Comparison of ENCODE assay signal across 18 cellular contexts in genomic region chr6:7604506-7604905, GRCh38. TPM values are rescaled to one million over a fixed set of nuclear protein-coding genes. Genes with fewer than 3 reads are reported as not detected.
DNase-seq lines count a peak whose midpoint lies in the region; ATAC-seq and TF ChIP-seq lines count a peak whose summit lies in the region.
"Had no signal": no experiment of that assay in that cellular context is flagged by ENCODE, and none has a peak within 500 bp of the region (broad histone marks: within the 10 kb centered on the region; RNA-seq: fewer than 3 reads in every experiment).

No MANE protein-coding gene starts in this region.

- H3K36me3 ChIP-seq in CD8-positive, alpha-beta T cell (ENCODE audit: insufficient read depth, low read length): peaks cover 61% of the 10 kb centered on the region

- H3K27me3 Mint-ChIP-seq in CD8-positive, alpha-beta T cell (ENCODE audit: low read depth): no peaks in the 10 kb centered on the region
- no peaks in the 10 kb centered on the region for H3K27me3 Mint-ChIP-seq in activated T-helper 17 cell treated with anti-CD3 and anti-CD28 coated beads, Interleukin-2, amount 50 U/mL, for 72 hours
- H3K27me3 Mint-ChIP-seq: activated naive CD8-positive, alpha-beta T cell treated with anti-CD3 and anti-CD28 coated beads, Interleukin-2, amount 10 ng/mL, durations not matched to agents 7 days and 5 days; effector memory CD8-positive, alpha-beta T cell; memory B cell had no signal

- CTCF ChIA-PET in CD8-positive, alpha-beta T cell (lab: Charles Lee): interaction anchor here (1.5 kb wide), 1 partner anchor 10 kb away, joined by 4 read pairs; no protein-coding TSS in a partner anchor

- H3K9me3 Mint-ChIP-seq in CD8-positive, alpha-beta T cell: no peaks in the 10 kb centered on the region
- no peaks in the 10 kb centered on the region for H3K9me3 Mint-ChIP-seq in activated T-helper 17 cell treated with anti-CD3 and anti-CD28 coated beads, Interleukin-2, amount 50 U/mL, for 72 hours
- H3K9me3 Mint-ChIP-seq: activated naive CD8-positive, alpha-beta T cell treated with anti-CD3 and anti-CD28 coated beads, Interleukin-2, amount 10 ng/mL, durations not matched to agents 7 days and 5 days; effector memory CD8-positive, alpha-beta T cell; memory B cell had no signal

- H3K36me3 Mint-ChIP-seq in CD8-positive, alpha-beta T cell: peaks cover 77% of the 10 kb centered on the region
- H3K36me3 Mint-ChIP-seq in activated T-helper 17 cell treated with anti-CD3 and anti-CD28 coated beads, Interleukin-2, amount 50 U/mL, for 72 hours (ENCODE audit: low read depth): peaks cover 92% of the 10 kb centered on the region

- H3K4me1 Mint-ChIP-seq in CD8-positive, alpha-beta T cell (ENCODE audit: low read depth): peaks cover under 1% of the 10 kb centered on the region
- H3K4me1 Mint-ChIP-seq in activated T-helper 17 cell treated with anti-CD3 and anti-CD28 coated beads, Interleukin-2, amount 50 U/mL, for 72 hours: peaks cover 12% of the 10 kb centered on the region
- H3K4me1 Mint-ChIP-seq: memory B cell had no signal

- H3K27ac ChIP-seq in CD8-positive, alpha-beta T cell (ENCODE audit: low read depth, low read length): no peak overlapping the region
- H3K27ac ChIP-seq: upper lobe of left lung had no signal

- POLR2A ChIA-PET in CD8-positive, alpha-beta T cell (lab: Charles Lee): interaction anchor here (1.7 kb wide), 1 partner anchor 10 kb away, joined by 6 read pairs; no protein-coding TSS in a partner anchor

- intact Hi-C loops in CD8-positive, alpha-beta T cell (cut with DNase I, micrococcal nuclease): no loop called here

- TF ChIP-seq CTCF in CD8-positive, alpha-beta T cell (IDR thresholded peaks at IDR 0.05): no peak

- no peak overlapping the region for H3K4me3 Mint-ChIP-seq in CD8-positive, alpha-beta T cell
- H3K4me3 Mint-ChIP-seq in activated T-helper 17 cell treated with anti-CD3 and anti-CD28 coated beads, Interleukin-2, amount 50 U/mL, for 72 hours: peak overlapping the region; percentile 30
- H3K4me3 Mint-ChIP-seq: effector memory CD8-positive, alpha-beta T cell; memory B cell had no signal

- peak overlapping the region; percentile 23 for H3K27ac Mint-ChIP-seq in CD8-positive, alpha-beta T cell
- peak overlapping the region; percentile 65 for H3K27ac Mint-ChIP-seq in activated T-helper 17 cell treated with anti-CD3 and anti-CD28 coated beads, Interleukin-2, amount 50 U/mL, for 72 hours
- H3K27ac Mint-ChIP-seq: activated naive CD8-positive, alpha-beta T cell treated with anti-CD3 and anti-CD28 coated beads, Interleukin-2, amount 10 ng/mL, durations not matched to agents 7 days and 5 days had no signal

- H3K9me3 ChIP-seq in CD8-positive, alpha-beta T cell (ENCODE audit: low read length): no peaks in the 10 kb centered on the region
- H3K9me3 ChIP-seq: upper lobe of left lung had no signal

- no peaks in the 10 kb centered on the region for H3K4me1 ChIP-seq in CD8-positive, alpha-beta T cell (ENCODE audit: insufficient read depth, low read length)
- H3K4me1 ChIP-seq: upper lobe of left lung had no signal

- no peak overlapping the region for H3K4me3 ChIP-seq in CD8-positive, alpha-beta T cell (ENCODE audit: low read depth, low read length)
- H3K4me3 ChIP-seq: upper lobe of left lung had no signal

- no peaks in the 10 kb centered on the region for H3K27me3 ChIP-seq in CD8-positive, alpha-beta T cell (ENCODE audit: insufficient read depth, low read length)
- H3K27me3 ChIP-seq: upper lobe of left lung had no signal

- DNase-seq in CD8-positive, alpha-beta T cell: no peak
- DNase-seq in COLO829 (ENCODE audit: low spot score): no peak
- DNase-seq in D341Med (ENCODE audit: low spot score): no peak
- DNase-seq: activated CD4-positive, alpha-beta T cell treated with anti-CD3 and anti-CD28 coated beads for 48 hours; activated naive CD8-positive, alpha-beta T cell treated with anti-CD3 and anti-CD28 coated beads, Interleukin-2, amount 10 ng/mL, durations not matched to agents 7 days and 5 days; AML-193; COR-L47; effector memory CD8-positive, alpha-beta T cell; KG1; kidney glomerular epithelial cell; NCI-H187; stimulated activated CD4-positive, alpha-beta T cell treated with anti-CD3 and anti-CD28 coated beads, Interleukin-4, amount 100 ng/mL, for 1 hour; upper lobe of left lung had no signal

- no peak for ATAC-seq in CD8-positive, alpha-beta T cell
- ATAC-seq in GM18498 (IDR thresholded peaks at IDR 0.05; ENCODE audit: unreplicated experiment) (peak; percentile 61), HG02610 (IDR thresholded peaks at IDR 0.05; ENCODE audit: unreplicated experiment) (peak; percentile 91), GM18907 (IDR thresholded peaks at IDR 0.05; ENCODE audit: unreplicated experiment) (no peak)
- peak; percentile 99 for ATAC-seq in activated T-helper 17 cell treated with anti-CD3 and anti-CD28 coated beads, Interleukin-2, amount 50 U/mL, for 72 hours (replicated peaks)
- ATAC-seq: effector memory CD8-positive, alpha-beta T cell had no signal

RNA-seq across cellular contexts. Expression of gene SNRNP48, which starts 14.5 kb away (rescaled TPM):
- 10 to 100 TPM; 12.2 to 12.9 TPM for total RNA-seq in CD8-positive, alpha-beta T cell
- 10 to 100 TPM; 16.9 to 17.7 TPM for total RNA-seq in activated T-helper 17 cell treated with anti-CD3 and anti-CD28 coated beads, Interleukin-2, amount 50 U/mL, for 72 hours

Comparison
In these comparisons a context has a peak if more than half of its experiments do, and no peak if none do; other contexts are left out.
1. ATAC-seq: peak in GM18498 (single experiment), HG02610 (single experiment) and activated T-helper 17 cell treated with anti-CD3 and anti-CD28 coated beads, Interleukin-2, amount 50 U/mL, for 72 hours (single experiment); none in CD8-positive, alpha-beta T cell (single experiment) and GM18907 (single experiment).